In genomic region chr3:56926513-56927282, GRCh38 we compare ENCODE assay signal across 11 cellular contexts.
DNase-seq lines count a peak whose midpoint lies in the region; ATAC-seq and TF ChIP-seq lines count a peak whose summit lies in the region.
"Had no signal": no experiment of that assay in that cellular context is flagged by ENCODE, and none has a peak within 500 bp of the region (broad histone marks: within the 10 kb centered on the region; RNA-seq: fewer than 3 reads in every experiment).

No MANE protein-coding gene starts in this region.

- no peak overlapping the region for H2BK5ac ChIP-seq in mesenchymal stem cell (ENCODE audit: low read depth, low read length, poor library complexity, severe bottlenecking)

- no peak overlapping the region for H3K23ac ChIP-seq in mesenchymal stem cell (ENCODE audit: low read length in 2 of 2)

- H3K4me3 ChIP-seq in cardiac fibroblast (replicated peaks in 1 of 2; ENCODE audit: low read depth in 2 of 2, low read length in 2 of 2), result no peak overlapping the region
- H3K4me3 ChIP-seq in mesenchymal stem cell (ENCODE audit: insufficient read depth in 1 of 2, low read depth in 1 of 2, low read length in 2 of 2), result no peak overlapping the region
- H3K4me3 ChIP-seq: colonic mucosa had no signal

- H2BK12ac ChIP-seq in mesenchymal stem cell (ENCODE audit: low read length in 2 of 2), result peak overlapping the region; percentile 33 to 56

- H4K91ac ChIP-seq in mesenchymal stem cell (ENCODE audit: low read length), result no peak overlapping the region

- no peak overlapping the region for H2BK120ac ChIP-seq in mesenchymal stem cell (ENCODE audit: low read depth, low read length)

- 41% methylated on average over 3 of the region's 3 CpGs for WGBS in mesenchymal stem cell

- H3K4me1 ChIP-seq in mesenchymal stem cell (ENCODE audit: control insufficient read depth, insufficient read depth, low read depth, low read length), result peaks cover 2% of the 10 kb centered on the region

- H3K4ac ChIP-seq in mesenchymal stem cell (ENCODE audit: low read depth in 1 of 2, low read length in 2 of 2), result no peak overlapping the region

- no peak for ATAC-seq in GM18870 (IDR thresholded peaks at IDR 0.05; ENCODE audit: unreplicated experiment)
- ATAC-seq in GM19397 (IDR thresholded peaks at IDR 0.05; ENCODE audit: unreplicated experiment), result no peak

- no peak overlapping the region for H3K4me2 ChIP-seq in mesenchymal stem cell (ENCODE audit: low read length, poor library complexity, severe bottlenecking)

- peak; percentile 12 for TF ChIP-seq CTCF in cardiac fibroblast (IDR thresholded peaks at IDR 0.05; ENCODE audit: low read depth, low read length)

- no peaks in the 10 kb centered on the region for H3K79me1 ChIP-seq in mesenchymal stem cell (replicated peaks; ENCODE audit: low read length, poor library complexity, severe bottlenecking)

- no peak overlapping the region for H2AK5ac ChIP-seq in mesenchymal stem cell (ENCODE audit: low read length, severe bottlenecking)

- H2AFZ ChIP-seq in mesenchymal stem cell (ENCODE audit: low read depth, low read length), result no peak overlapping the region

- no peak overlapping the region for H3K18ac ChIP-seq in mesenchymal stem cell (ENCODE audit: low read depth in 1 of 2, low read length in 2 of 2)

- H3K27me3 ChIP-seq in mesenchymal stem cell (ENCODE audit: control insufficient read depth in 1 of 2, insufficient read depth in 1 of 2, low read length in 2 of 2), result no peaks in the 10 kb centered on the region
- H3K27me3 ChIP-seq: colonic mucosa had no signal

- POLR2A ChIA-PET in HEK293T (lab: Yijun Ruan, JAX), result no interaction called here

- peak; percentile 84 for DNase-seq in AG08395 (ENCODE audit: low spot score)
- no peak for DNase-seq in HEK293T (ENCODE audit: extremely low spot score)
- peak; percentile 61 to 74 for DNase-seq in cardiac fibroblast (ENCODE audit: low read depth in 2 of 2)
- DNase-seq in mesenchymal stem cell, result peak; percentile 88
- DNase-seq in pons (ENCODE audit: low spot score), result no peak
- DNase-seq in AML-193 (lab: John Stamatoyannopoulos, UW), result no peak
- DNase-seq: colonic mucosa, H7, NCI-H2107 had no signal

- H3K27ac ChIP-seq in mesenchymal stem cell (ENCODE audit: low read length, poor library complexity, severe bottlenecking), result no peak overlapping the region
- H3K27ac ChIP-seq: colonic mucosa had no signal

- no peaks in the 10 kb centered on the region for H3K9me3 ChIP-seq in mesenchymal stem cell (ENCODE audit: control insufficient read depth, low read length)
- H3K9me3 ChIP-seq: colonic mucosa had no signal

- H4K8ac ChIP-seq in mesenchymal stem cell (ENCODE audit: low read length), result peak overlapping the region; percentile 75

- H3K36me3 ChIP-seq in mesenchymal stem cell (ENCODE audit: control insufficient read depth in 1 of 2, insufficient read depth in 2 of 2, low read depth in 1 of 2, low read length in 2 of 2), result no peaks in the 10 kb centered on the region
- H3K36me3 ChIP-seq: colonic mucosa had no signal

- no peak overlapping the region for H3K14ac ChIP-seq in mesenchymal stem cell (ENCODE audit: low read length in 2 of 2)

- peak overlapping the region; percentile 69 for H3K9ac ChIP-seq in mesenchymal stem cell (ENCODE audit: low read length)

- no peak overlapping the region for H2BK15ac ChIP-seq in mesenchymal stem cell (ENCODE audit: low read depth, poor library complexity, severe bottlenecking)

- CTCF ChIA-PET in HEK293T (lab: Yijun Ruan, JAX), result interaction anchor here (0.6 kb wide), 1 partner anchor 31 kb away, joined by 9 read pairs; no protein-coding TSS in a partner anchor

TF ChIP-seq in HEK293T, 16 proteins besides CTCF, POLR2A, EP300 and RAD21:
- no peak for TF ChIP-seq SUZ12 (IDR thresholded peaks at IDR 0.05)
- TF ChIP-seq PKNOX1 (IDR thresholded peaks at IDR 0.05), result 0 out of 2 replicates have a peak, but pooled peaks have one; percentile 5

Comparison
In these comparisons a context has a peak if more than half of its experiments do, and no peak if none do; other contexts are left out.
1. DNase-seq: peak in AG08395 (single experiment), cardiac fibroblast (2 of 2) and mesenchymal stem cell (single experiment); none in HEK293T (single experiment), pons (single experiment) and AML-193 (0 of 2).